15 cellular contexts compared by ENCODE assay signal in the genomic region with DNA sequence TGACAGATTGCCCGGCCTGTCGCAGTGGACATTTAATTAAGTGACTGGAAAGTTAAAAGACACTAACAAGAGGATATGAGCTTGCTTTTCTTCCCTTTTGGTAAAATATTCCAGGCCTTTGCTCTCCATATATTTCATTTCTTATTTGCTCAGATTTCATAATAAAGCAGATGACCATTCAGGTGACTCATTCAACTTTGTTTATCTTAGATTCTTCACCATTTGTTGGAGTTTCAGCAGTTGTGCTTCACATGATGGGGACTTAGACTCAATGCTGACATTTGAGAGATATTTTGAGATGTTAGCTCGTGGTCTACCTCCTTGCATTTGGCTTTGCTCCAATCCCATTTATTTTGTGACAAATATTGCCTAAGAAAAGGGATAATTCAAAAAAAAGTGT.
A peak's percentile ranks its signal among the peaks of the same experiment; 100 is the strongest.
DNase-seq lines count a peak whose midpoint lies in the region; ATAC-seq and TF ChIP-seq lines count a peak whose summit lies in the region.
"Had no signal": no experiment of that assay in that cellular context is flagged by ENCODE, and none has a peak within 500 bp of the region (broad histone marks: within the 10 kb centered on the region; RNA-seq: fewer than 3 reads in every experiment).

No MANE protein-coding gene starts in this region.

- no peaks in the 10 kb centered on the region for H3K27me3 ChIP-seq in left lung
- H3K27me3 ChIP-seq: adrenal gland had no signal

- ATAC-seq in left lung (peak; percentile 66), HG02571 (IDR thresholded peaks at IDR 0.05; ENCODE audit: unreplicated experiment) (no peak)

- no peak overlapping the region for H3K4me3 ChIP-seq in left lung
- H3K4me3 ChIP-seq: adrenal gland had no signal

- no peak for TF ChIP-seq CTCF in left lung (IDR thresholded peaks at IDR 0.05)

- no peaks in the 10 kb centered on the region for H3K36me3 ChIP-seq in left lung
- H3K36me3 ChIP-seq: adrenal gland had no signal

- no peaks in the 10 kb centered on the region for H3K9me3 ChIP-seq in left lung
- H3K9me3 ChIP-seq: adrenal gland had no signal

- peaks cover 0 to 4% of the 10 kb centered on the region in 2 donors for H3K4me1 ChIP-seq in left lung

- intact Hi-C loops in left lung (cut with DNase I) (no loop called here), posterior vena cava (cut with DNase I) (loop anchor here in 1 of 2 donors (10.0 kb wide), 1 partner anchor 178 kb away; no protein-coding TSS in a partner anchor)

- H3K27ac ChIP-seq in left lung: peak overlapping the region in 1 of 2 donors; percentile 17
- H3K27ac ChIP-seq: adrenal gland, HL-60 had no signal

- peak; percentile 34 for DNase-seq in AG08396 (ENCODE audit: low spot score)
- peak; percentile 82 for DNase-seq in M059J (ENCODE audit: low read depth)
- DNase-seq in dedifferentiated amniotic fluid mesenchymal stem cell (ENCODE audit: extremely low spot score): peak; percentile 64
- DNase-seq in left lung: no peak
- no peak for DNase-seq in GOT3 (lab: John Stamatoyannopoulos, UW)
- DNase-seq in posterior vena cava (ENCODE audit: low spot score): no peak
- no peak for DNase-seq in stimulated activated CD4-positive, alpha-beta T cell treated with anti-CD3 and anti-CD28 coated beads, Interleukin-4, amount 100 ng/mL, for 1 hour
- DNase-seq: activated CD4-positive, CD25-positive, alpha-beta regulatory T cell; adrenal gland; AML-193; DMS79; effector CD4-positive, alpha-beta T cell; NCI-H2171 treated with DMSO at 0.1 percent for 48 hours had no signal

Comparison
In these comparisons a context has a peak if more than half of its experiments do, and no peak if none do; other contexts are left out.
1. DNase-seq: peak in AG08396 (single experiment), M059J (single experiment) and dedifferentiated amniotic fluid mesenchymal stem cell (single experiment); none in left lung (0 of 2), GOT3 (single experiment), posterior vena cava (single experiment) and stimulated activated CD4-positive, alpha-beta T cell treated with anti-CD3 and anti-CD28 coated beads, Interleukin-4, amount 100 ng/mL, for 1 hour (single experiment).